1 cellular context compared by ENCODE assay signal in the genomic region with DNA sequence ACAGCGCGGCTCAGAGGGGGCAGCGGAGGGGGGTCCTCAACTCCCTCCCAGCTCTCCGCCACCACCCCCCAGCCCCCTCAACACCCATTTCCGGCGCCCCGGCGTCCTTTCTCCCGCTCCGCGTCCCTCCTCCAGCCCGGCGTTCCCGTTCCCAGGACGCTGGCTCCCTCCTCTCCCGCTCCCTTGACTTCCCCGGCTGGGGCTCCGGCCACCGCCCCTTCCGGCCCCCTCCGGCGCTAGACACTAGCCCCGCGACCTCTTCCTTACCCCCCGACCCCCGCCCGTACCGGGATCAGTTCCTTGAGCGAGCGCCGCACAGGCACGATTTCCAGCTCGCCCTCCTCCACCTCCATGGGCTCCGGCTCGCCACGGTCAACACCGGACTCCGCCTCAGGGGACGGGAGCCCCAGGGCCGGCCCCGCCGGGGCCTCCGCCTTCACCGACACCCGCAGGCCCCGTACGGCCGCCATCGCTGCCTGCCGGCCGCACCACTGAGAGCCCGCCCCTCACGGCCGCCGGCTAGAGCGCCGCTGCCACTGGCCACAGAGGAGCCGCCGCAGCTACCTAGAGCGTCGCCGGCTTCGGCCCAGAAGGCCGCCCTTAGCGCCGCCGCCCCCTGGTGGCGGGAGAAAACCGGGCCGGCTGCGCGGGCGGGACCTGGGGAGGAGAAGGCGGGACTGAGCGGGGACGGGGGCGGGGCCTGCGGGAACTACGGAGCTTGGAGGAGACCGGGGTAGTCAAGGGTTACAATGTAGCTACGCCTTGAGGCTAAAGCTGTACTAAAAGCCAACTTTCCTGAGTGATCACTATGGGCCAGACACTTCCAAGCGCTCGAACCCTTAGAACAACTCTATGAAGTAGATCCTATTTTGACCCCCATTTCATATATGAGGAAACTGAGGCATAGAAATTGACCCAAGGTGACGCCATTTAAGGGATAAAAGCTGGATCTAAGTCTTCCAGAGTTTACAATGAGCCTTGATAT.
TF ChIP-seq lines count a peak whose summit lies in the region.

A gene with protein sequence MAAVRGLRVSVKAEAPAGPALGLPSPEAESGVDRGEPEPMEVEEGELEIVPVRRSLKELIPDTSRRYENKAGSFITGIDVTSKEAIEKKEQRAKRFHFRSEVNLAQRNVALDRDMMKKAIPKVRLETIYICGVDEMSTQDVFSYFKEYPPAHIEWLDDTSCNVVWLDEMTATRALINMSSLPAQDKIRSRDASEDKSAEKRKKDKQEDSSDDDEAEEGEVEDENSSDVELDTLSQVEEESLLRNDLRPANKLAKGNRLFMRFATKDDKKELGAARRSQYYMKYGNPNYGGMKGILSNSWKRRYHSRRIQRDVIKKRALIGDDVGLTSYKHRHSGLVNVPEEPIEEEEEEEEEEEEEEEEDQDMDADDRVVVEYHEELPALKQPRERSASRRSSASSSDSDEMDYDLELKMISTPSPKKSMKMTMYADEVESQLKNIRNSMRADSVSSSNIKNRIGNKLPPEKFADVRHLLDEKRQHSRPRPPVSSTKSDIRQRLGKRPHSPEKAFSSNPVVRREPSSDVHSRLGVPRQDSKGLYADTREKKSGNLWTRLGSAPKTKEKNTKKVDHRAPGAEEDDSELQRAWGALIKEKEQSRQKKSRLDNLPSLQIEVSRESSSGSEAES (minus strand): TSS at position 493 of the 985 bp plus-strand sequence. CDS start 23 bp downstream, at position 470.

TF ChIP-seq in SK-N-SH, 30 proteins besides CTCF, POLR2A, EP300 and RAD21 (continued from another document):
- TF ChIP-seq, protein P1, sequence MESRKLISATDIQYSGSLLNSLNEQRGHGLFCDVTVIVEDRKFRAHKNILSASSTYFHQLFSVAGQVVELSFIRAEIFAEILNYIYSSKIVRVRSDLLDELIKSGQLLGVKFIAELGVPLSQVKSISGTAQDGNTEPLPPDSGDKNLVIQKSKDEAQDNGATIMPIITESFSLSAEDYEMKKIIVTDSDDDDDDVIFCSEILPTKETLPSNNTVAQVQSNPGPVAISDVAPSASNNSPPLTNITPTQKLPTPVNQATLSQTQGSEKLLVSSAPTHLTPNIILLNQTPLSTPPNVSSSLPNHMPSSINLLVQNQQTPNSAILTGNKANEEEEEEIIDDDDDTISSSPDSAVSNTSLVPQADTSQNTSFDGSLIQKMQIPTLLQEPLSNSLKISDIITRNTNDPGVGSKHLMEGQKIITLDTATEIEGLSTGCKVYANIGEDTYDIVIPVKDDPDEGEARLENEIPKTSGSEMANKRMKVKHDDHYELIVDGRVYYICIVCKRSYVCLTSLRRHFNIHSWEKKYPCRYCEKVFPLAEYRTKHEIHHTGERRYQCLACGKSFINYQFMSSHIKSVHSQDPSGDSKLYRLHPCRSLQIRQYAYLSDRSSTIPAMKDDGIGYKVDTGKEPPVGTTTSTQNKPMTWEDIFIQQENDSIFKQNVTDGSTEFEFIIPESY (IDR thresholded peaks at IDR 0.05; ENCODE audit: borderline replicate concordance, low read depth) = no peak; the same call in 1 of the 2 replicates
- TF ChIP-seq RFX5 (IDR thresholded peaks at IDR 0.05; ENCODE audit: low read length) (no peak), IRF3 (IDR thresholded peaks at IDR 0.05; ENCODE audit: low read depth, low read length) (no peak), TCF12 (IDR thresholded peaks at IDR 0.05) (peak; percentile 15; the same call in 1 of the 2 replicates), RXRA (IDR thresholded peaks at IDR 0.05; ENCODE audit: borderline replicate concordance, low read depth) (no peak), NRF1 (IDR thresholded peaks at IDR 0.05; ENCODE audit: low read depth, low read length) (peak; percentile 62), YY1 (IDR thresholded peaks at IDR 0.05; ENCODE audit: low read depth) (peak; percentile 91), GABPA (IDR thresholded peaks at IDR 0.05; ENCODE audit: low read depth) (peak; percentile 32; the same call in 1 of the 2 replicates), TAF1 (IDR thresholded peaks at IDR 0.05; ENCODE audit: borderline replicate concordance, low read depth, low read length) (peak; percentile 88), ELF1 (IDR thresholded peaks at IDR 0.05) (peak; percentile 52; the same call in 1 of the 2 replicates), MXI1 (IDR thresholded peaks at IDR 0.05; ENCODE audit: low read depth, low read length) (peak; percentile 17; the same call in 1 of the 2 replicates), FOSL2 (IDR thresholded peaks at IDR 0.05; ENCODE audit: borderline replicate concordance, low read depth) (no peak), SMC3 (IDR thresholded peaks at IDR 0.05; ENCODE audit: low read depth, low read length) (no peak), NFIC (IDR thresholded peaks at IDR 0.05; ENCODE audit: borderline replicate concordance) (no peak), GATA2 (CRISPR knock-in tag; IDR thresholded peaks at IDR 0.05) (no peak), USF1 (IDR thresholded peaks at IDR 0.05; ENCODE audit: borderline replicate concordance, low read depth) (peak; percentile 44; the same call in 1 of the 2 replicates), FOXJ3 (CRISPR knock-in tag; IDR thresholded peaks at IDR 0.05) (no peak), FOXM1 (IDR thresholded peaks at IDR 0.05; ENCODE audit: low read depth) (no peak), JUND (IDR thresholded peaks at IDR 0.05) (no peak), RCOR1 (IDR thresholded peaks at IDR 0.05; ENCODE audit: low read length) (peak; percentile 37; the same call in 1 of the 2 replicates)
- TF ChIP-seq, protein P2, sequence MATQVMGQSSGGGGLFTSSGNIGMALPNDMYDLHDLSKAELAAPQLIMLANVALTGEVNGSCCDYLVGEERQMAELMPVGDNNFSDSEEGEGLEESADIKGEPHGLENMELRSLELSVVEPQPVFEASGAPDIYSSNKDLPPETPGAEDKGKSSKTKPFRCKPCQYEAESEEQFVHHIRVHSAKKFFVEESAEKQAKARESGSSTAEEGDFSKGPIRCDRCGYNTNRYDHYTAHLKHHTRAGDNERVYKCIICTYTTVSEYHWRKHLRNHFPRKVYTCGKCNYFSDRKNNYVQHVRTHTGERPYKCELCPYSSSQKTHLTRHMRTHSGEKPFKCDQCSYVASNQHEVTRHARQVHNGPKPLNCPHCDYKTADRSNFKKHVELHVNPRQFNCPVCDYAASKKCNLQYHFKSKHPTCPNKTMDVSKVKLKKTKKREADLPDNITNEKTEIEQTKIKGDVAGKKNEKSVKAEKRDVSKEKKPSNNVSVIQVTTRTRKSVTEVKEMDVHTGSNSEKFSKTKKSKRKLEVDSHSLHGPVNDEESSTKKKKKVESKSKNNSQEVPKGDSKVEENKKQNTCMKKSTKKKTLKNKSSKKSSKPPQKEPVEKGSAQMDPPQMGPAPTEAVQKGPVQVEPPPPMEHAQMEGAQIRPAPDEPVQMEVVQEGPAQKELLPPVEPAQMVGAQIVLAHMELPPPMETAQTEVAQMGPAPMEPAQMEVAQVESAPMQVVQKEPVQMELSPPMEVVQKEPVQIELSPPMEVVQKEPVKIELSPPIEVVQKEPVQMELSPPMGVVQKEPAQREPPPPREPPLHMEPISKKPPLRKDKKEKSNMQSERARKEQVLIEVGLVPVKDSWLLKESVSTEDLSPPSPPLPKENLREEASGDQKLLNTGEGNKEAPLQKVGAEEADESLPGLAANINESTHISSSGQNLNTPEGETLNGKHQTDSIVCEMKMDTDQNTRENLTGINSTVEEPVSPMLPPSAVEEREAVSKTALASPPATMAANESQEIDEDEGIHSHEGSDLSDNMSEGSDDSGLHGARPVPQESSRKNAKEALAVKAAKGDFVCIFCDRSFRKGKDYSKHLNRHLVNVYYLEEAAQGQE (IDR thresholded peaks at IDR 0.05; ENCODE audit: low read depth, low read length) = 0 out of 2 replicates have a peak, but pooled peaks have one; percentile 36
- TF ChIP-seq, protein P3, sequence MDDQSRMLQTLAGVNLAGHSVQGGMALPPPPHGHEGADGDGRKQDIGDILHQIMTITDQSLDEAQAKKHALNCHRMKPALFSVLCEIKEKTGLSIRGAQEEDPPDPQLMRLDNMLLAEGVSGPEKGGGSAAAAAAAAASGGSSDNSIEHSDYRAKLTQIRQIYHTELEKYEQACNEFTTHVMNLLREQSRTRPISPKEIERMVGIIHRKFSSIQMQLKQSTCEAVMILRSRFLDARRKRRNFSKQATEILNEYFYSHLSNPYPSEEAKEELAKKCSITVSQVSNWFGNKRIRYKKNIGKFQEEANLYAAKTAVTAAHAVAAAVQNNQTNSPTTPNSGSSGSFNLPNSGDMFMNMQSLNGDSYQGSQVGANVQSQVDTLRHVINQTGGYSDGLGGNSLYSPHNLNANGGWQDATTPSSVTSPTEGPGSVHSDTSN (IDR thresholded peaks at IDR 0.05) = no peak
- TF ChIP-seq, protein P4, sequence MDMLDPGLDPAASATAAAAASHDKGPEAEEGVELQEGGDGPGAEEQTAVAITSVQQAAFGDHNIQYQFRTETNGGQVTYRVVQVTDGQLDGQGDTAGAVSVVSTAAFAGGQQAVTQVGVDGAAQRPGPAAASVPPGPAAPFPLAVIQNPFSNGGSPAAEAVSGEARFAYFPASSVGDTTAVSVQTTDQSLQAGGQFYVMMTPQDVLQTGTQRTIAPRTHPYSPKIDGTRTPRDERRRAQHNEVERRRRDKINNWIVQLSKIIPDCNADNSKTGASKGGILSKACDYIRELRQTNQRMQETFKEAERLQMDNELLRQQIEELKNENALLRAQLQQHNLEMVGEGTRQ (IDR thresholded peaks at IDR 0.05; ENCODE audit: borderline replicate concordance, low read depth, low read length) = no peak
